Comparison of ENCODE assay signal across 1 cellular context in genomic region chr1:205504311-205505075, GRCh38.
TF ChIP-seq lines count a peak whose summit lies in the region.

Gene CDK18, plus strand, starts transcription at chr1:205504669. Its CDS starts 18,499 bp downstream, at chr1:205523168.

TF ChIP-seq in H1, 55 proteins besides CTCF, POLR2A, EP300 and RAD21:
- TF ChIP-seq YY1 (IDR thresholded peaks at IDR 0.05; ENCODE audit: low read depth, low read length) (no peak), EZH2 (IDR thresholded peaks at IDR 0.05; ENCODE audit: low read depth, low read length, severe bottlenecking) (peak; percentile 20), TAF7 (optimal IDR thresholded peaks at IDR 0.05; ENCODE audit: borderline replicate concordance, low read depth, low read length) (no peak), CREB1 (IDR thresholded peaks at IDR 0.05) (0 out of 2 replicates have a peak, but pooled peaks have one; percentile 4), SIRT6 (IDR thresholded peaks at IDR 0.05; ENCODE audit: low read length) (no peak), MAX (IDR thresholded peaks at IDR 0.05) (peak; percentile 65), ASH2L (IDR thresholded peaks at IDR 0.05; ENCODE audit: low read length) (peak; percentile 82), CTBP2 (IDR thresholded peaks at IDR 0.05; ENCODE audit: borderline replicate concordance, insufficient read depth, insufficient read length, low read length) (peak; percentile 88), SIN3A (conservative IDR thresholded peaks at IDR 0.05 in 1 of 2, IDR thresholded peaks at IDR 0.05 in 1 of 2; ENCODE audit: low read depth in 1 of 2, low read length in 2 of 2) (peak in 1 of 2 experiments; percentile 38; a peak in 2 of 4 replicates), CBX8 (IDR thresholded peaks at IDR 0.05; ENCODE audit: borderline replicate concordance, low read depth, low read length) (no peak), BRCA1 (IDR thresholded peaks at IDR 0.05; ENCODE audit: low read depth, low read length) (no peak), E2F6 (IDR thresholded peaks at IDR 0.05) (peak; percentile 92), MAFK (IDR thresholded peaks at IDR 0.05; ENCODE audit: low read depth, low read length) (no peak), RBBP5 (IDR thresholded peaks at IDR 0.05; ENCODE audit: borderline replicate concordance, low read depth, low read length) (no peak; the same call in 1 of the 2 replicates), TAF1 (IDR thresholded peaks at IDR 0.05; ENCODE audit: low read depth, low read length) (peak; percentile 30; the same call in 1 of the 2 replicates), SP1 (IDR thresholded peaks at IDR 0.05; ENCODE audit: low read depth, low read length) (0 out of 2 replicates have a peak, but pooled peaks have one; percentile 22), KDM5A (IDR thresholded peaks at IDR 0.05; ENCODE audit: low read length) (no peak), JUND (IDR thresholded peaks at IDR 0.05; ENCODE audit: low read length) (no peak), BACH1 (IDR thresholded peaks at IDR 0.05; ENCODE audit: low read length) (0 out of 2 replicates have a peak, but pooled peaks have one; percentile 11), HDAC2 (IDR thresholded peaks at IDR 0.05; ENCODE audit: borderline replicate concordance in 1 of 2, low read depth in 2 of 2, low read length in 2 of 2) (peak in 1 of 2 experiments; percentile 73; a peak in 1 of 4 replicates), SRF (IDR thresholded peaks at IDR 0.05; ENCODE audit: low read depth, low read length) (no peak), PHF8 (conservative IDR thresholded peaks at IDR 0.05; ENCODE audit: low read depth, low read length) (peak; percentile 57), RNF2 (IDR thresholded peaks at IDR 0.05; ENCODE audit: borderline replicate concordance, low read depth, low read length, missing control alignments, poor library complexity, severe bottlenecking) (no peak), RFX5 (IDR thresholded peaks at IDR 0.05; ENCODE audit: borderline replicate concordance, low read depth, low read length) (no peak), SUZ12 (IDR thresholded peaks at IDR 0.05; ENCODE audit: low read length) (no peak), KDM4A (IDR thresholded peaks at IDR 0.05; ENCODE audit: low read depth, low read length, severe bottlenecking) (peak; percentile 63), SAP30 (IDR thresholded peaks at IDR 0.05; ENCODE audit: insufficient read depth, insufficient replicate concordance, low read length) (no peak), GABPA (IDR thresholded peaks at IDR 0.05; ENCODE audit: borderline replicate concordance, insufficient read depth, low read length) (0 out of 2 replicates have a peak, but pooled peaks have one; percentile 7), USF2 (IDR thresholded peaks at IDR 0.05; ENCODE audit: low read length) (no peak), FOSL1 (IDR thresholded peaks at IDR 0.05; ENCODE audit: insufficient read depth, low read depth, low read length) (0 out of 2 replicates have a peak, but pooled peaks have one; percentile 7), NRF1 (IDR thresholded peaks at IDR 0.05; ENCODE audit: low read depth, low read length) (no peak), EGR1 (IDR thresholded peaks at IDR 0.05; ENCODE audit: borderline replicate concordance, low read depth, low read length) (no peak; the same call in 1 of the 2 replicates), TBP (IDR thresholded peaks at IDR 0.05; ENCODE audit: low read depth, low read length) (peak; percentile 31; the same call in 1 of the 2 replicates), SP4 (IDR thresholded peaks at IDR 0.05; ENCODE audit: low read length) (no peak)
